In genomic region chr3:158763421-158763820, GRCh38 we compare ENCODE assay signal across 22 cellular contexts. TPM values are rescaled to one million over a fixed set of nuclear protein-coding genes. Genes with fewer than 3 reads are reported as not detected.
"Had no signal": no experiment of that assay in that cellular context is flagged by ENCODE, and none has a peak within 500 bp of the region (broad histone marks: within the 10 kb centered on the region; RNA-seq: fewer than 3 reads in every experiment).

No MANE protein-coding gene starts in this region.

- H3K9me3 Mint-ChIP-seq: activated CD4-positive, alpha-beta memory T cell treated with anti-CD3 and anti-CD28 coated beads for 36 hours; activated CD4-positive, alpha-beta T cell treated with anti-CD3 and anti-CD28 coated beads, Interleukin-2, amount 10 ng/mL, durations not matched to agents 7 days and 5 days; activated naive CD4-positive, alpha-beta T cell treated with anti-CD3 and anti-CD28 coated beads for 36 hours; activated T-cell treated with anti-CD3 and anti-CD28 coated beads, Interleukin-2, amount 50 U/mL, for 4 hours; activated T-helper 17 cell treated with anti-CD3 and anti-CD28 coated beads, Interleukin-2, amount 50 U/mL, for 72 hours; brain had no signal

- H3K36me3 Mint-ChIP-seq: brain had no signal

- H3K4me3 ChIP-seq: cardiac muscle cell had no signal

- H3K4me3 Mint-ChIP-seq: activated CD4-positive, alpha-beta memory T cell treated with anti-CD3 and anti-CD28 coated beads for 36 hours; activated CD4-positive, alpha-beta T cell treated with anti-CD3 and anti-CD28 coated beads, Interleukin-2, amount 10 ng/mL, durations not matched to agents 7 days and 5 days; activated naive CD4-positive, alpha-beta T cell treated with anti-CD3 and anti-CD28 coated beads for 36 hours; activated naive CD8-positive, alpha-beta T cell; activated T-cell treated with anti-CD3 and anti-CD28 coated beads, Interleukin-2, amount 50 U/mL, for 4 hours; activated T-helper 17 cell treated with anti-CD3 and anti-CD28 coated beads, Interleukin-2, amount 50 U/mL, for 72 hours; brain; T-helper 17 cell had no signal

- H3K27ac ChIP-seq: cardiac muscle cell had no signal

- H3K27ac Mint-ChIP-seq: activated CD4-positive, alpha-beta memory T cell treated with anti-CD3 and anti-CD28 coated beads for 36 hours; activated CD4-positive, alpha-beta T cell treated with anti-CD3 and anti-CD28 coated beads, Interleukin-2, amount 10 ng/mL, durations not matched to agents 7 days and 5 days; activated naive CD4-positive, alpha-beta T cell treated with anti-CD3 and anti-CD28 coated beads for 36 hours; activated naive CD8-positive, alpha-beta T cell; activated T-helper 17 cell treated with anti-CD3 and anti-CD28 coated beads, Interleukin-2, amount 50 U/mL, for 72 hours; T-helper 17 cell had no signal

- DNase-seq: activated CD4-positive, alpha-beta memory T cell treated with anti-CD3 and anti-CD28 coated beads for 36 hours; activated CD4-positive, alpha-beta T cell treated with anti-CD3 and anti-CD28 coated beads, Interleukin-2, amount 10 ng/mL, durations not matched to agents 7 days and 5 days; activated CD4-positive, CD25-positive, alpha-beta regulatory T cell; activated CD8-positive, alpha-beta memory T cell treated with anti-CD3 and anti-CD28 coated beads for 24 hours; activated gamma-delta T cell; activated naive CD4-positive, alpha-beta T cell treated with anti-CD3 and anti-CD28 coated beads for 36 hours; activated T-cell treated with anti-CD3 and anti-CD28 coated beads, Interleukin-2, amount 50 U/mL, for 4 hours; amygdala; Karpas-422; NCI-H1105 treated with DMSO at 0.1 percent for 48 hours; NCI-H1436 treated with DMSO at 0.1 percent for 48 hours; NCI-H187; NCI-H2081; NCI-H510A treated with DMSO at 0.1 percent for 48 hours; NCI-H69; SIG-M5; T-helper 17 cell; T-helper 9 cell had no signal

- H3K27me3 Mint-ChIP-seq: activated CD4-positive, alpha-beta memory T cell treated with anti-CD3 and anti-CD28 coated beads for 36 hours; activated CD4-positive, alpha-beta T cell treated with anti-CD3 and anti-CD28 coated beads, Interleukin-2, amount 10 ng/mL, durations not matched to agents 7 days and 5 days; activated naive CD8-positive, alpha-beta T cell; activated T-helper 17 cell treated with anti-CD3 and anti-CD28 coated beads, Interleukin-2, amount 50 U/mL, for 72 hours had no signal

- H3K36me3 ChIP-seq: cardiac muscle cell had no signal

- H3K4me1 Mint-ChIP-seq: activated CD4-positive, alpha-beta T cell treated with anti-CD3 and anti-CD28 coated beads, Interleukin-2, amount 10 ng/mL, durations not matched to agents 7 days and 5 days had no signal

- H3K27me3 ChIP-seq: cardiac muscle cell had no signal

- ATAC-seq: activated T-cell treated with anti-CD3 and anti-CD28 coated beads, Interleukin-2, amount 50 U/mL, for 4 hours; activated T-helper 17 cell treated with anti-CD3 and anti-CD28 coated beads, Interleukin-2, amount 50 U/mL, for 72 hours; T-helper 17 cell had no signal

RNA-seq across cellular contexts. Expression of gene RARRES1, which starts 31.2 kb away (rescaled TPM):
- total RNA-seq: activated CD4-positive, alpha-beta memory T cell treated with anti-CD3 and anti-CD28 coated beads for 36 hours; activated CD4-positive, alpha-beta T cell treated with anti-CD3 and anti-CD28 coated beads, Interleukin-2, amount 10 ng/mL, durations not matched to agents 7 days and 5 days; activated naive CD4-positive, alpha-beta T cell treated with anti-CD3 and anti-CD28 coated beads for 36 hours; activated T-cell treated with anti-CD3 and anti-CD28 coated beads, Interleukin-2, amount 50 U/mL, for 4 hours; activated T-helper 17 cell treated with anti-CD3 and anti-CD28 coated beads, Interleukin-2, amount 50 U/mL, for 72 hours; T-helper 17 cell had no signal
